11 cellular contexts compared by ENCODE assay signal in the genomic region with DNA sequence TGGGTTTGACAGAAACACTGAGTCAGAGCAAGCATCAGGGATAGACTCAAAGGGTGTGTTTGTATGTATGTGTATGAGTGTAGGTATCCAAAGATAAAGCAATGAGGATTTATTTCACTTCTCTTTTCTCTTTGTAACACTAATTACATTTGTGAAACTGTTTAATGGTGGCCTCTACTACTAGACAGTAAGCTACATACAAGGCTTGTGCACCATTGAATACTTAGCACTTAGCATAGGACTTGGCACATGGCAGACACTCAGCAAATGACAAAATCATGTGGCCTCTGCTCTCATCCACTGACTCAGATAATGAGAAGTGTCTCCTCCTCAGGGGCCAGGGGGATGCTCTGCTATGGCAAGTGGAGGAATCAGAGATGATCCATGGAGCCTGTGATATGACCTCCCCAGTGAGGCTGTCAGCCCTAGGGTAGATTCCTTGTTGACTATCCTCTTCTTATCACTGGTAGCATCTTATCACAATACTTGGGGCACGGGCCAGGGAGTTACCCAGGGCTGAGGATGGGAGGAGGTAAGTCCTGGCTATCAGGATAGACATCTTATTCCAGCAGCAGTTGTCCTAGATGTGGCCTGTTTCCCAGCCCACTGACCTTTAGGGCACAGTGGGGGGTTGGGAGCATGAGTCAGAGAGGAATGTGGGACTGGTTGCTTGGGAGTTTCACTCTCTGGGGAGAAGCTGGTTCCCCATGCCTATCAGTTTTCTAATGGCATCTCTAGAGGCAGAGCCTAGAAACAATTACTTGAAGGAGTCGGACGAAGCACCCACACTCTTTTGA.
DNase-seq lines count a peak whose midpoint lies in the region; ATAC-seq, FAIRE-seq and TF ChIP-seq lines count a peak whose summit lies in the region.
"Had no signal": no experiment of that assay in that cellular context is flagged by ENCODE, and none has a peak within 500 bp of the region (broad histone marks: within the 10 kb centered on the region; RNA-seq: fewer than 3 reads in every experiment).

No MANE protein-coding gene starts in this region.

- H3K9me3 ChIP-seq in HepG2 (ENCODE audit: low read length) (no peaks in the 10 kb centered on the region), testis (no peaks in the 10 kb centered on the region)
- H3K9me3 ChIP-seq: BLaER1 had no signal

- H3K79me2 ChIP-seq in HepG2 (ENCODE audit: insufficient read depth, low read length): no peaks in the 10 kb centered on the region

- H3K4me3 ChIP-seq in AG10803 (ENCODE audit: low read length) (no peak overlapping the region), HepG2 (replicated peaks in 1 of 3; ENCODE audit: insufficient read depth in 1 of 3, low read depth in 2 of 3, low read length in 3 of 3) (no peak overlapping the region), testis (no peak overlapping the region)
- H3K4me3 ChIP-seq: BLaER1 had no signal

- no peak for FAIRE-seq in HepG2 (lab: Jason Lieb, UNC)

- H3K27me3 ChIP-seq in HepG2 (ENCODE audit: control insufficient read depth in 1 of 2, insufficient read depth in 2 of 2, low read length in 2 of 2) (0 out of 5 replicates have a peak, but pooled peaks cover 0 to 8% of the 10 kb centered on the region in 2 experiments), testis (no peaks in the 10 kb centered on the region)
- H3K27me3 ChIP-seq: BLaER1 had no signal

- intact Hi-C loops in HepG2 (cut with micrococcal nuclease; ENCODE audit: unreplicated experiment): no loop called here
- intact Hi-C loops in testis (cut with DNase I; ENCODE audit: low total_unique reads): no loop called here
- intact Hi-C loops in Right ventricle myocardium superior (cut with DNase I): no loop called here

- H3K36me3 ChIP-seq in HepG2 (replicated peaks in 1 of 2; ENCODE audit: control insufficient read depth in 1 of 2, insufficient read depth in 2 of 2, low read length in 2 of 2) (no peaks in the 10 kb centered on the region), testis (ENCODE audit: low read depth, missing control alignments) (no peaks in the 10 kb centered on the region)
- H3K36me3 ChIP-seq: BLaER1 had no signal

- CTCF ChIA-PET in HepG2 (lab: Yijun Ruan, JAX; ENCODE audit: low intra/inter-chr PET ratio, low total read pairs): no interaction called here

- TF ChIP-seq RAD21 in HepG2 (CRISPR knock-in tag; IDR thresholded peaks at IDR 0.05): no peak

- H4K20me1 ChIP-seq in HepG2 (ENCODE audit: insufficient read depth, low read length): no peaks in the 10 kb centered on the region
- H4K20me1 ChIP-seq: BLaER1 had no signal

- H3K27ac ChIP-seq in HepG2 (ENCODE audit: extremely low read length, insufficient read depth, low read length) (no peak overlapping the region), testis (no peak overlapping the region)
- H3K27ac ChIP-seq: BLaER1 had no signal

- TF ChIP-seq EP300 in HepG2 (IDR thresholded peaks at IDR 0.05; ENCODE audit: low read depth in 2 of 2, low read length in 2 of 2) (no peak), HepG2 (CRISPR knock-in tag; IDR thresholded peaks at IDR 0.05; ENCODE audit: borderline replicate concordance) (no peak)

- POLR2A ChIA-PET in HepG2 (lab: Yijun Ruan, JAX): no interaction called here

- TF ChIP-seq POLR2A in HepG2 (IDR thresholded peaks at IDR 0.05; ENCODE audit: insufficient read depth in 1 of 2, low read depth in 2 of 2, low read length in 2 of 2): no peak
- no peak for TF ChIP-seq POLR2A in testis (IDR thresholded peaks at IDR 0.05)

- no peak for TF ChIP-seq CTCF in AG10803 (conservative IDR thresholded peaks at IDR 0.05; ENCODE audit: low read length)
- no peak for TF ChIP-seq CTCF in HepG2 (CRISPR knock-in tag; IDR thresholded peaks at IDR 0.05)
- no peak for TF ChIP-seq CTCF in testis (IDR thresholded peaks at IDR 0.05)

- in situ Hi-C loops in HepG2 (cut with HindIII; ENCODE audit: extremely low pct_ligation_motif_present, low pct_unique_long_range_greater_than_20kb): no loop called here

- no peak overlapping the region for H2AFZ ChIP-seq in HepG2 (ENCODE audit: low read length)

- BruUV-seq in HepG2 (replicated peaks; lab: Mats Ljungman, UMichigan): no TSS peak

- H3K4me1 ChIP-seq in HepG2 (ENCODE audit: insufficient read depth, low read length) (no peaks in the 10 kb centered on the region), testis (no peaks in the 10 kb centered on the region)
- H3K4me1 ChIP-seq: BLaER1 had no signal

- no peak overlapping the region for H3K9ac ChIP-seq in HepG2 (ENCODE audit: insufficient read depth, low read depth, low read length)
- H3K9ac ChIP-seq: BLaER1 had no signal

- ATAC-seq in HG02973 (IDR thresholded peaks at IDR 0.05; ENCODE audit: unreplicated experiment): peak; percentile 66
- ATAC-seq in HepG2: peak; percentile 30; the same call in 1 of the 3 replicates
- no peak for ATAC-seq in Right ventricle myocardium superior (ENCODE audit: poor library complexity)
- ATAC-seq: left cardiac atrium had no signal

- DNase-seq in AG10803 (ENCODE audit: low read depth): peak; percentile 12
- peak; percentile 34 for DNase-seq in amniotic epithelial cell (ENCODE audit: low read depth)
- peak; percentile 14 for DNase-seq in HepG2 (ENCODE audit: low spot score)
- DNase-seq in testis: no peak
- no peak for DNase-seq in Right ventricle myocardium superior
- DNase-seq in NCI-H2196 treated with DMSO at 0.1 percent for 48 hours (lab: John Stamatoyannopoulos, UW; ENCODE audit: unreplicated experiment): no peak
- no peak for DNase-seq in stimulated activated CD4-positive, alpha-beta T cell treated with anti-CD3 and anti-CD28 coated beads, Interleukin-4, amount 100 ng/mL, for 24 hours
- DNase-seq: left cardiac atrium, NCI-H2081 treated with DMSO at 0.1 percent for 48 hours had no signal

- H3K4me2 ChIP-seq in HepG2 (ENCODE audit: low read depth, low read length): no peak overlapping the region
- H3K4me2 ChIP-seq: BLaER1 had no signal

- WGBS in HepG2 (ENCODE audit: low lambda C conversion rate): 2% methylated on average over 3 of the region's 3 CpGs
- WGBS in testis, 2 donors: 43 to 59% methylated on average over 3 of the region's 3 CpGs

TF ChIP-seq in HepG2, 621 proteins besides CTCF, POLR2A, EP300 and RAD21:
- no peak for TF ChIP-seq TEAD2 (CRISPR knock-in tag; IDR thresholded peaks at IDR 0.05)
- TF ChIP-seq NFE2L1 (CRISPR knock-in tag; IDR thresholded peaks at IDR 0.05; ENCODE audit: borderline replicate concordance): no peak
- peak; percentile 81 for TF ChIP-seq FOSL2 (CRISPR knock-in tag; IDR thresholded peaks at IDR 0.05)
- TF ChIP-seq ZNF496 (CRISPR knock-in tag; IDR thresholded peaks at IDR 0.05; ENCODE audit: insufficient replicate concordance): no peak
- TF ChIP-seq, protein P1, sequence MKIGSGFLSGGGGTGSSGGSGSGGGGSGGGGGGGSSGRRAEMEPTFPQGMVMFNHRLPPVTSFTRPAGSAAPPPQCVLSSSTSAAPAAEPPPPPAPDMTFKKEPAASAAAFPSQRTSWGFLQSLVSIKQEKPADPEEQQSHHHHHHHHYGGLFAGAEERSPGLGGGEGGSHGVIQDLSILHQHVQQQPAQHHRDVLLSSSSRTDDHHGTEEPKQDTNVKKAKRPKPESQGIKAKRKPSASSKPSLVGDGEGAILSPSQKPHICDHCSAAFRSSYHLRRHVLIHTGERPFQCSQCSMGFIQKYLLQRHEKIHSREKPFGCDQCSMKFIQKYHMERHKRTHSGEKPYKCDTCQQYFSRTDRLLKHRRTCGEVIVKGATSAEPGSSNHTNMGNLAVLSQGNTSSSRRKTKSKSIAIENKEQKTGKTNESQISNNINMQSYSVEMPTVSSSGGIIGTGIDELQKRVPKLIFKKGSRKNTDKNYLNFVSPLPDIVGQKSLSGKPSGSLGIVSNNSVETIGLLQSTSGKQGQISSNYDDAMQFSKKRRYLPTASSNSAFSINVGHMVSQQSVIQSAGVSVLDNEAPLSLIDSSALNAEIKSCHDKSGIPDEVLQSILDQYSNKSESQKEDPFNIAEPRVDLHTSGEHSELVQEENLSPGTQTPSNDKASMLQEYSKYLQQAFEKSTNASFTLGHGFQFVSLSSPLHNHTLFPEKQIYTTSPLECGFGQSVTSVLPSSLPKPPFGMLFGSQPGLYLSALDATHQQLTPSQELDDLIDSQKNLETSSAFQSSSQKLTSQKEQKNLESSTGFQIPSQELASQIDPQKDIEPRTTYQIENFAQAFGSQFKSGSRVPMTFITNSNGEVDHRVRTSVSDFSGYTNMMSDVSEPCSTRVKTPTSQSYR (CRISPR knock-in tag; IDR thresholded peaks at IDR 0.05; ENCODE audit: borderline replicate concordance): 0 out of 2 replicates have a peak, but pooled peaks have one; percentile 26
- TF ChIP-seq TBX2 (CRISPR knock-in tag; IDR thresholded peaks at IDR 0.05; ENCODE audit: borderline replicate concordance): no peak
- TF ChIP-seq, protein P2, sequence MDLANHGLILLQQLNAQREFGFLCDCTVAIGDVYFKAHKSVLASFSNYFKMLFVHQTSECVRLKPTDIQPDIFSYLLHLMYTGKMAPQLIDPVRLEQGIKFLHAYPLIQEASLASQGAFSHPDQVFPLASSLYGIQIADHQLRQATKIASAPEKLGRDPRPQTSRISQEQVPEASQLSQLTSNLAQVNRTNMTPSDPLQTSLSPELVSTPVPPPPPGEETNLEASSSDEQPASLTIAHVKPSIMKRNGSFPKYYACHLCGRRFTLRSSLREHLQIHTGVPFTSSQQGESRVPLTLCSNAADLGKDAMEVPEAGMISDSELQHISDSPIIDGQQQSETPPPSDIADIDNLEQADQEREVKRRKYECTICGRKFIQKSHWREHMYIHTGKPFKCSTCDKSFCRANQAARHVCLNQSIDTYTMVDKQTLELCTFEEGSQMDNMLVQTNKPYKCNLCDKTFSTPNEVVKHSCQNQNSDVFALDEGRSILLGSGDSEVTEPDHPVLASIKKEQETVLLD (CRISPR knock-in tag; IDR thresholded peaks at IDR 0.05; ENCODE audit: low read depth): no peak

Comparison
In these comparisons a context has a peak if more than half of its experiments do, and no peak if none do; other contexts are left out.
1. DNase-seq: peak in AG10803 (single experiment), amniotic epithelial cell (single experiment) and HepG2 (single experiment); none in testis (single experiment), Right ventricle myocardium superior (single experiment), NCI-H2196 treated with DMSO at 0.1 percent for 48 hours (single experiment) and stimulated activated CD4-positive, alpha-beta T cell treated with anti-CD3 and anti-CD28 coated beads, Interleukin-4, amount 100 ng/mL, for 24 hours (single experiment).